10 cellular contexts compared by ENCODE assay signal in genomic region chr5:72210913-72211670, GRCh38.
DNase-seq lines count a peak whose midpoint lies in the region; ATAC-seq and TF ChIP-seq lines count a peak whose summit lies in the region.
"Had no signal": no experiment of that assay in that cellular context is flagged by ENCODE, and none has a peak within 500 bp of the region (broad histone marks: within the 10 kb centered on the region; RNA-seq: fewer than 3 reads in every experiment).

No MANE protein-coding gene starts in this region.

- no peak overlapping the region for H4K91ac ChIP-seq in mesenchymal stem cell (ENCODE audit: low read length)

- no peaks in the 10 kb centered on the region for H3K27me3 Mint-ChIP-seq in endodermal cell (ENCODE audit: insufficient read depth)
- peaks cover 0 to 2% (median 0%) of the 10 kb centered on the region in 5 donors for H3K27me3 Mint-ChIP-seq in naive thymus-derived CD4-positive, alpha-beta T cell
- H3K27me3 Mint-ChIP-seq: CD4-positive, CD25-positive, alpha-beta regulatory T cell had no signal

- H2BK5ac ChIP-seq in mesenchymal stem cell (ENCODE audit: low read depth, low read length, poor library complexity, severe bottlenecking), result peak overlapping the region; percentile 84

- H3K27ac Mint-ChIP-seq in endodermal cell, result no peak overlapping the region
- peak overlapping the region in 1 of 9 donors; percentile 4 for H3K27ac Mint-ChIP-seq in naive thymus-derived CD4-positive, alpha-beta T cell
- H3K27ac Mint-ChIP-seq: CD4-positive, CD25-positive, alpha-beta regulatory T cell had no signal

- H2BK12ac ChIP-seq in mesenchymal stem cell (ENCODE audit: low read length in 2 of 2), result peak overlapping the region in 1 of 2 experiments; percentile 34

- POLR2A ChIA-PET in naive thymus-derived CD4-positive, alpha-beta T cell (lab: Charles Lee), result no interaction called here

- no peak overlapping the region for H3K4ac ChIP-seq in mesenchymal stem cell (ENCODE audit: low read depth in 1 of 2, low read length in 2 of 2)

- H3K36me3 ChIP-seq in endodermal cell (ENCODE audit: control insufficient read depth, insufficient read depth, low read length), result peaks cover 42% of the 10 kb centered on the region
- peaks cover 5 to 41% of the 10 kb centered on the region in 2 experiments for H3K36me3 ChIP-seq in mesenchymal stem cell (ENCODE audit: control insufficient read depth in 1 of 2, insufficient read depth in 2 of 2, low read depth in 1 of 2, low read length in 2 of 2)
- no peaks in the 10 kb centered on the region for H3K36me3 ChIP-seq in naive thymus-derived CD4-positive, alpha-beta T cell (ENCODE audit: control insufficient read depth in 2 of 3, insufficient read depth in 3 of 3, low read length in 3 of 3)

- H3K4me1 ChIP-seq in endodermal cell (ENCODE audit: control insufficient read depth, insufficient read depth, low read length), result no peaks in the 10 kb centered on the region
- peaks cover 14% of the 10 kb centered on the region for H3K4me1 ChIP-seq in mesenchymal stem cell (ENCODE audit: control insufficient read depth, insufficient read depth, low read depth, low read length)
- H3K4me1 ChIP-seq in naive thymus-derived CD4-positive, alpha-beta T cell (ENCODE audit: control insufficient read depth in 2 of 2, insufficient read depth in 2 of 2, low read length in 2 of 2), result no peaks in the 10 kb centered on the region

- CTCF ChIA-PET in naive thymus-derived CD4-positive, alpha-beta T cell (lab: Charles Lee), result no interaction called here

- no peaks in the 10 kb centered on the region for H3K4me1 Mint-ChIP-seq in endodermal cell
- peaks cover 0 to 2% (median 0%) of the 10 kb centered on the region in 7 donors for H3K4me1 Mint-ChIP-seq in naive thymus-derived CD4-positive, alpha-beta T cell

- H2AK5ac ChIP-seq in mesenchymal stem cell (ENCODE audit: low read length, severe bottlenecking), result peak overlapping the region; percentile 94

- no peaks in the 10 kb centered on the region for H3K9me3 Mint-ChIP-seq in endodermal cell
- peaks cover 0 to 3% (median 0%) of the 10 kb centered on the region in 11 donors for H3K9me3 Mint-ChIP-seq in naive thymus-derived CD4-positive, alpha-beta T cell
- H3K9me3 Mint-ChIP-seq: CD4-positive, CD25-positive, alpha-beta regulatory T cell had no signal

- H4K8ac ChIP-seq in mesenchymal stem cell (ENCODE audit: low read length), result peak overlapping the region; percentile 36

- peak overlapping the region; percentile 41 for H3K27ac ChIP-seq in endodermal cell (ENCODE audit: low read depth, low read length)
- H3K27ac ChIP-seq in mesenchymal stem cell (ENCODE audit: low read length, poor library complexity, severe bottlenecking), result peak overlapping the region; percentile 99
- no peak overlapping the region for H3K27ac ChIP-seq in naive thymus-derived CD4-positive, alpha-beta T cell (ENCODE audit: low read depth, low read length)
- H3K27ac ChIP-seq: cardiac muscle cell had no signal

- peaks cover 19% of the 10 kb centered on the region for H3K36me3 Mint-ChIP-seq in endodermal cell (ENCODE audit: low read depth)
- peaks cover 0 to 9% (median 3%) of the 10 kb centered on the region in 5 donors for H3K36me3 Mint-ChIP-seq in naive thymus-derived CD4-positive, alpha-beta T cell

- ATAC-seq in GM18909 (IDR thresholded peaks at IDR 0.05; ENCODE audit: poor library complexity, unreplicated experiment), result no peak
- no peak for ATAC-seq in naive thymus-derived CD4-positive, alpha-beta T cell

- WGBS in endodermal cell (ENCODE audit: insufficient coverage in 1 of 2, insufficient read length in 1 of 2), 2 experiments, result 97 to 100% methylated on average over 3 to 6 of the region's 6 CpGs
- WGBS in mesenchymal stem cell, result 69% methylated on average over 6 of the region's 6 CpGs

- H3K4me3 ChIP-seq in endodermal cell (ENCODE audit: low read length) (no peak overlapping the region), mesenchymal stem cell (ENCODE audit: insufficient read depth in 1 of 2, low read depth in 1 of 2, low read length in 2 of 2) (peak overlapping the region in 1 of 2 experiments; percentile 0)
- no peak overlapping the region for H3K4me3 ChIP-seq in naive thymus-derived CD4-positive, alpha-beta T cell (ENCODE audit: low read length)
- H3K4me3 ChIP-seq: cardiac muscle cell had no signal

- TF ChIP-seq CTCF in endodermal cell (conservative IDR thresholded peaks at IDR 0.05), result no peak

- peak overlapping the region; percentile 40 for H3K4me2 ChIP-seq in mesenchymal stem cell (ENCODE audit: low read length, poor library complexity, severe bottlenecking)

- H2BK15ac ChIP-seq in mesenchymal stem cell (ENCODE audit: low read depth, poor library complexity, severe bottlenecking), result no peak overlapping the region

- no peaks in the 10 kb centered on the region for H3K9me3 ChIP-seq in endodermal cell (ENCODE audit: control insufficient read depth, low read length)
- H3K9me3 ChIP-seq in mesenchymal stem cell (ENCODE audit: control insufficient read depth, low read length), result no peaks in the 10 kb centered on the region
- H3K9me3 ChIP-seq in naive thymus-derived CD4-positive, alpha-beta T cell (ENCODE audit: control insufficient read depth in 2 of 3, low read length in 3 of 3), result no peaks in the 10 kb centered on the region

- DNase-seq in A172 (ENCODE audit: low spot score) (peak; percentile 69), M059J (ENCODE audit: low read depth) (peak; percentile 86), endodermal cell (no peak), mesenchymal stem cell (peak; percentile 68), GDM1 (lab: John Stamatoyannopoulos, UW) (no peak)
- no peak for DNase-seq in stimulated activated CD4-positive, alpha-beta T cell treated with anti-CD3 and anti-CD28 coated beads, Interleukin-12 subunit alpha, Interleukin-12 subunit beta, amount 100 ng/mL, for 4 hours
- no peak for DNase-seq in naive thymus-derived CD4-positive, alpha-beta T cell
- DNase-seq: CD4-positive, CD25-positive, alpha-beta regulatory T cell had no signal

- no peak overlapping the region for H3K14ac ChIP-seq in mesenchymal stem cell (ENCODE audit: low read length in 2 of 2)

- H3K79me1 ChIP-seq in mesenchymal stem cell (replicated peaks; ENCODE audit: low read length, poor library complexity, severe bottlenecking), result no peaks in the 10 kb centered on the region

- H3K18ac ChIP-seq in mesenchymal stem cell (ENCODE audit: low read depth in 1 of 2, low read length in 2 of 2), result peak overlapping the region in 1 of 2 experiments; percentile 37

- no peak overlapping the region for H3K23ac ChIP-seq in mesenchymal stem cell (ENCODE audit: low read length in 2 of 2)

- H3K9ac ChIP-seq in endodermal cell (ENCODE audit: extremely low read depth, low read length, poor library complexity, severe bottlenecking) (no peak overlapping the region), mesenchymal stem cell (ENCODE audit: low read length) (peak overlapping the region; percentile 71)

- intact Hi-C loops in naive thymus-derived CD4-positive, alpha-beta T cell (cut with micrococcal nuclease), result no loop called here

- H3K27me3 ChIP-seq in endodermal cell (ENCODE audit: control insufficient read depth, insufficient read depth, low read length, poor library complexity, severe bottlenecking) (no peaks in the 10 kb centered on the region), mesenchymal stem cell (ENCODE audit: control insufficient read depth in 1 of 2, insufficient read depth in 1 of 2, low read length in 2 of 2) (no peaks in the 10 kb centered on the region)
- H3K27me3 ChIP-seq in naive thymus-derived CD4-positive, alpha-beta T cell (ENCODE audit: control insufficient read depth in 2 of 2, insufficient read depth in 2 of 2, low read length in 2 of 2), result no peaks in the 10 kb centered on the region
- H3K27me3 ChIP-seq: cardiac muscle cell had no signal

- no peak overlapping the region for H2BK120ac ChIP-seq in mesenchymal stem cell (ENCODE audit: low read depth, low read length)

- no peak overlapping the region for H2AFZ ChIP-seq in mesenchymal stem cell (ENCODE audit: low read depth, low read length)

- no peak overlapping the region for H3K4me3 Mint-ChIP-seq in endodermal cell
- no peak overlapping the region for H3K4me3 Mint-ChIP-seq in naive thymus-derived CD4-positive, alpha-beta T cell
- H3K4me3 Mint-ChIP-seq: CD4-positive, CD25-positive, alpha-beta regulatory T cell had no signal

Comparison
In these comparisons a context has a peak if more than half of its experiments do, and no peak if none do; other contexts are left out.
1. DNase-seq: peak in A172 (single experiment), M059J (single experiment) and mesenchymal stem cell (single experiment); none in endodermal cell (single experiment), GDM1 (single experiment), stimulated activated CD4-positive, alpha-beta T cell treated with anti-CD3 and anti-CD28 coated beads, Interleukin-12 subunit alpha, Interleukin-12 subunit beta, amount 100 ng/mL, for 4 hours (single experiment) and naive thymus-derived CD4-positive, alpha-beta T cell (0 of 9).